38 cellular contexts compared by ENCODE assay signal in the genomic region with DNA sequence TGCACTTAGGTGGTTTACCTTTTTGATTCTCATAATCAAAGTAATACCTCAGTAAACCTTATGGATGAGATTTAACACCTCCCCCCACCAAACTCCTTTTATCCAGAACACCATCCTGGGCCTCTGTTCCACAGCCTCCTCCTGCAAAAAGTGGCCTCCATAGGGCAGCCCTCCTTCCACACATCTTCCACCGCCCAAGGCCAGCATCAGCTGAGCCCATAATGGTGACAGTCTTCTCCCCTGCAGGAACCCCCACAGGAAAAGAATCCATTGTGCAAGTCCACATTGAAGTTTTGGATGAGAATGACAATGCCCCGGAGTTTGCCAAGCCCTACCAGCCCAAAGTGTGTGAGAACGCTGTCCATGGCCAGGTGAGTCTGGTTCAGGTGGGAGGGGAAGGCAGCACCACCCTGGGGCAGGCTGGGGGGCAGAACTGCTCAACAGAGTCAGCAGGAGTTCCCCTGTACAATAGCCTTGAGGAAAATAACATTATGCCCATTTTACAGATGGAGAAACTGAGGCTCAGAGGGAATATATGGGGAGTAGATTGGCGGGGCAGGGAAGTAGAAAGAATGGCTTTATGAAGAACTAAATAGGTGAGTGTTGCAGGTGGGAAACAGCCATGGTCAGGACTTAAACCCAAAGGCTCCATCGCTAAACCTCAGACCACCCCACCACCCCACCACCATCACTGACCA. TPM values are rescaled to one million over a fixed set of nuclear protein-coding genes. Genes with fewer than 3 reads are reported as not detected.
"Had no signal": no experiment of that assay in that cellular context is flagged by ENCODE, and none has a peak within 500 bp of the region (broad histone marks: within the 10 kb centered on the region; RNA-seq: fewer than 3 reads in every experiment).

No MANE protein-coding gene starts in this region.

- DNase-seq: activated B cell treated with CpG ODN at 0.5 μM for 24 hours; activated CD4-positive, alpha-beta T cell treated with anti-CD3 and anti-CD28 coated beads for 48 hours; activated CD4-positive, alpha-beta T cell treated with anti-CD3 and anti-CD28 coated beads, Interleukin-2, amount 50 U/mL, for 1 hour; activated CD4-positive, alpha-beta T cell treated with anti-CD3 and anti-CD28 coated beads, Interleukin-2, amount 50 U/mL, for 48 hours; activated CD8-positive, alpha-beta memory T cell treated with anti-CD3 and anti-CD28 coated beads, Interleukin-2, amount 10 ng/mL, durations not matched to agents 7 days and 5 days; activated CD8-positive, alpha-beta memory T cell treated with anti-CD3 and anti-CD28 coated beads, Interleukin-2, amount 50 U/mL, for 4 hours; activated CD8-positive, alpha-beta T cell treated with anti-CD3 and anti-CD28 coated beads for 36 hours; activated gamma-delta T cell; activated naive CD4-positive, alpha-beta T cell; activated naive CD4-positive, alpha-beta T cell treated with anti-CD3 and anti-CD28 coated beads, Interleukin-2, amount 10 ng/mL, durations not matched to agents 7 days and 5 days; activated naive CD8-positive, alpha-beta T cell treated with anti-CD3 and anti-CD28 coated beads, Interleukin-2, amount 10 ng/mL, durations not matched to agents 7 days and 5 days; activated T-cell treated with anti-CD3 and anti-CD28 coated beads for 4 hours; activated T-cell treated with anti-CD3 and anti-CD28 coated beads, Interleukin-2, amount 50 U/mL, for 24 hours; activated T-cell treated with anti-CD3 and anti-CD28 coated beads, Interleukin-2, amount 50 U/mL, for 72 hours; amniotic stem cell; anterior cingulate cortex; brain microvascular endothelial cell; caudate nucleus; cortex of kidney; dermis blood vessel endothelial cell; effector CD4-positive, alpha-beta T cell; effector memory CD8-positive, alpha-beta T cell; erythroblast; foreskin keratinocyte; gastrocnemius medialis; glutamatergic neuron; T-helper 1 cell; T-helper 17 cell; T1000; WERI-Rb-1 had no signal

- H3K9me3 ChIP-seq: esophagus muscularis mucosa, gastrocnemius medialis had no signal

- H3K4me1 ChIP-seq: foreskin keratinocyte had no signal

- H3K27ac ChIP-seq: brain microvascular endothelial cell, esophagus muscularis mucosa, foreskin keratinocyte, WERI-Rb-1 had no signal

- H3K36me3 ChIP-seq: brain microvascular endothelial cell, gastrocnemius medialis, WERI-Rb-1 had no signal

- FAIRE-seq: astrocyte, colon had no signal

- H3K4me3 ChIP-seq: esophagus muscularis mucosa, gastrocnemius medialis had no signal

- ATAC-seq: activated CD4-positive, CD25-positive, alpha-beta regulatory T cell treated with anti-CD3 and anti-CD28 coated beads, Interleukin-2, amount 50 U/mL, for 24 hours; activated CD8-positive, alpha-beta memory T cell treated with anti-CD3 and anti-CD28 coated beads, Interleukin-2, amount 10 ng/mL, durations not matched to agents 7 days and 5 days; activated CD8-positive, alpha-beta T cell treated with anti-CD3 and anti-CD28 coated beads for 36 hours; activated naive CD4-positive, alpha-beta T cell treated with anti-CD3 and anti-CD28 coated beads, Interleukin-2, amount 50 U/mL, for 72 hours; activated T-cell treated with anti-CD3 and anti-CD28 coated beads, Interleukin-2, amount 50 U/mL, for 72 hours; effector memory CD8-positive, alpha-beta T cell; foreskin keratinocyte; gastrocnemius medialis; T-helper 17 cell had no signal

- H3K27me3 ChIP-seq: brain microvascular endothelial cell, esophagus muscularis mucosa, foreskin keratinocyte, gastrocnemius medialis had no signal

RNA-seq across cellular contexts. Expression of a gene that starts 29.2 kb away (rescaled TPM):
- total RNA-seq: activated B cell treated with CpG ODN at 0.5 μM for 24 hours; activated CD8-positive, alpha-beta memory T cell treated with anti-CD3 and anti-CD28 coated beads for 36 hours; activated CD8-positive, alpha-beta memory T cell treated with anti-CD3 and anti-CD28 coated beads, Interleukin-2, amount 10 ng/mL, durations not matched to agents 7 days and 5 days; activated CD8-positive, alpha-beta T cell treated with anti-CD3 and anti-CD28 coated beads for 36 hours; activated naive CD4-positive, alpha-beta T cell treated with anti-CD3 and anti-CD28 coated beads, Interleukin-2, amount 50 U/mL, for 72 hours; activated naive CD8-positive, alpha-beta T cell treated with anti-CD3 and anti-CD28 coated beads, Interleukin-2, amount 10 ng/mL, durations not matched to agents 7 days and 5 days; activated T-cell treated with anti-CD3 and anti-CD28 coated beads, Interleukin-2, amount 50 U/mL, for 72 hours; bronchial epithelial cell; gastrocnemius medialis; T-helper 17 cell had no signal

RNA-seq across cellular contexts. Expression of a gene that starts 31.4 kb away (rescaled TPM):
- total RNA-seq: activated B cell treated with CpG ODN at 0.5 μM for 24 hours; activated CD8-positive, alpha-beta memory T cell treated with anti-CD3 and anti-CD28 coated beads for 36 hours; activated CD8-positive, alpha-beta memory T cell treated with anti-CD3 and anti-CD28 coated beads, Interleukin-2, amount 10 ng/mL, durations not matched to agents 7 days and 5 days; activated CD8-positive, alpha-beta T cell treated with anti-CD3 and anti-CD28 coated beads for 36 hours; activated naive CD4-positive, alpha-beta T cell treated with anti-CD3 and anti-CD28 coated beads, Interleukin-2, amount 50 U/mL, for 72 hours; activated naive CD8-positive, alpha-beta T cell treated with anti-CD3 and anti-CD28 coated beads, Interleukin-2, amount 10 ng/mL, durations not matched to agents 7 days and 5 days; activated T-cell treated with anti-CD3 and anti-CD28 coated beads, Interleukin-2, amount 50 U/mL, for 72 hours; bronchial epithelial cell; chondrocyte; T-helper 17 cell had no signal
- polyA plus RNA-seq: foreskin keratinocyte had no signal
